Comparison of ENCODE assay signal across 18 cellular contexts in genomic region chr16:69201787-69202186, GRCh38. TPM values are rescaled to one million over a fixed set of nuclear protein-coding genes. Genes with fewer than 3 reads are reported as not detected.
DNase-seq lines count a peak whose midpoint lies in the region; ATAC-seq and TF ChIP-seq lines count a peak whose summit lies in the region.
"Had no signal": no experiment of that assay in that cellular context is flagged by ENCODE, and none has a peak within 500 bp of the region (broad histone marks: within the 10 kb centered on the region; RNA-seq: fewer than 3 reads in every experiment).

No MANE protein-coding gene starts in this region.

- no peak overlapping the region for H3K4me3 ChIP-seq in hepatocyte
- H3K4me3 ChIP-seq in subcutaneous abdominal adipose tissue (ENCODE audit: low read depth in 1 of 5, low read length in 5 of 5): no peak overlapping the region

- no peaks in the 10 kb centered on the region for H3K9me3 Mint-ChIP-seq in MCF 10A (ENCODE audit: unreplicated experiment)
- H3K9me3 Mint-ChIP-seq: activated naive CD8-positive, alpha-beta T cell treated with anti-CD3 and anti-CD28 coated beads, Interleukin-2, amount 50 U/mL, for 24 hours; activated T-helper 1 cell treated with anti-CD3 and anti-CD28 coated beads, Interleukin-12 subunit alpha, Interleukin-12 subunit beta, Interleukin-2, Interleukin-4 antibody, amounts not matched to agents 30 ng/mL and 10 ng/mL and 1 ng/mL, durations not matched to agents 14 hours and 24 hours and 36 hours had no signal

- H3K36me3 Mint-ChIP-seq in MCF 10A (ENCODE audit: insufficient read depth, unreplicated experiment): no peaks in the 10 kb centered on the region

- TF ChIP-seq CTCF in MCF 10A (IDR thresholded peaks at IDR 0.05; ENCODE audit: unreplicated experiment): no peak
- TF ChIP-seq CTCF in hepatocyte (IDR thresholded peaks at IDR 0.05; ENCODE audit: poor library complexity): no peak

- H3K9me3 ChIP-seq in hepatocyte (ENCODE audit: low read depth) (no peaks in the 10 kb centered on the region), subcutaneous abdominal adipose tissue (ENCODE audit: control insufficient read depth in 5 of 5, low read length in 5 of 5) (no peaks in the 10 kb centered on the region)
- H3K9me3 ChIP-seq: SK-N-SH had no signal

- peaks cover 46% of the 10 kb centered on the region for H3K4me1 Mint-ChIP-seq in MCF 10A (ENCODE audit: insufficient read depth, unreplicated experiment)

- no peaks in the 10 kb centered on the region for H3K9me2 ChIP-seq in hepatocyte (replicated peaks; ENCODE audit: insufficient read depth)
- H3K9me2 ChIP-seq: SK-N-SH had no signal

- 30% methylated on average over 2 of the region's 2 CpGs for WGBS in hepatocyte (ENCODE audit: low lambda C conversion rate, missing lambda C conversion rate)

- H3K9ac ChIP-seq in subcutaneous abdominal adipose tissue (ENCODE audit: low read length in 5 of 5): no peak overlapping the region
- H3K9ac ChIP-seq: SK-N-SH had no signal

- DNase-seq in NCI-H69 (lab: John Stamatoyannopoulos, UW) (peak; percentile 38), MCF 10A (ENCODE audit: unreplicated experiment) (peak; percentile 42), hepatocyte (ENCODE audit: low spot score) (peak; percentile 30)
- DNase-seq in stimulated activated CD8-positive, alpha-beta memory T cell treated with anti-CD3 and anti-CD28 coated beads, Interleukin-4, amount 100 ng/mL, for 48 hours: no peak
- no peak for DNase-seq in effector CD4-positive, alpha-beta T cell
- DNase-seq: activated naive CD8-positive, alpha-beta T cell treated with anti-CD3 and anti-CD28 coated beads, Interleukin-2, amount 50 U/mL, for 24 hours; AML-193; Calu3; cerebellar nuclear complex; left ventricle myocardium superior; posterior cingulate gyrus; SK-N-SH; substantia nigra; T1000 had no signal

- peaks cover 81% of the 10 kb centered on the region for H3K79me2 ChIP-seq in hepatocyte

- POLR2A ChIA-PET in MCF 10A (lab: Yijun Ruan, JAX): interaction anchor here (0.5 to 4.3 kb wide), 7 partner anchors 13 to 397 kb away, joined by 3 to 51 read pairs (median 8); partner anchors contain the start of gene SNTB2

- H3K27ac ChIP-seq in hepatocyte (peak overlapping the region; percentile 33), subcutaneous abdominal adipose tissue (ENCODE audit: low read depth, low read length) (peak overlapping the region; percentile 57)

- intact Hi-C loops in MCF 10A (cut with micrococcal nuclease): no loop called here

- no peak for ATAC-seq in HG02678 (IDR thresholded peaks at IDR 0.05; ENCODE audit: unreplicated experiment)
- ATAC-seq: activated CD4-positive, CD25-positive, alpha-beta regulatory T cell treated with anti-CD3 and anti-CD28 coated beads, Interleukin-2, amount 50 U/mL, for 24 hours; activated naive CD8-positive, alpha-beta T cell treated with anti-CD3 and anti-CD28 coated beads, Interleukin-2, amount 50 U/mL, for 24 hours; left ventricle myocardium superior had no signal

- no peak overlapping the region for H2AFZ ChIP-seq in hepatocyte

- no peaks in the 10 kb centered on the region for H4K20me1 ChIP-seq in hepatocyte (ENCODE audit: insufficient read depth, poor library complexity, severe bottlenecking)

- no peaks in the 10 kb centered on the region for H3K27me3 Mint-ChIP-seq in MCF 10A (ENCODE audit: insufficient read depth, unreplicated experiment)
- H3K27me3 Mint-ChIP-seq: activated naive CD8-positive, alpha-beta T cell treated with anti-CD3 and anti-CD28 coated beads, Interleukin-2, amount 50 U/mL, for 24 hours had no signal

- H3K36me3 ChIP-seq in hepatocyte (replicated peaks; ENCODE audit: insufficient read depth, low read depth): no peaks in the 10 kb centered on the region
- no peaks in the 10 kb centered on the region for H3K36me3 ChIP-seq in subcutaneous abdominal adipose tissue (ENCODE audit: control insufficient read depth in 5 of 5, insufficient read depth in 5 of 5, low read length in 5 of 5)

- no peaks in the 10 kb centered on the region for H3K27me3 ChIP-seq in hepatocyte
- H3K27me3 ChIP-seq in subcutaneous abdominal adipose tissue (ENCODE audit: control insufficient read depth in 5 of 5, insufficient read depth in 4 of 5, low read length in 5 of 5): no peaks in the 10 kb centered on the region

- no peak overlapping the region for H3K4me2 ChIP-seq in hepatocyte
- H3K4me2 ChIP-seq: SK-N-SH had no signal

- H3K4me1 ChIP-seq in hepatocyte (ENCODE audit: insufficient read depth) (peaks cover 17% of the 10 kb centered on the region), subcutaneous abdominal adipose tissue (ENCODE audit: control insufficient read depth in 5 of 5, insufficient read depth in 5 of 5, low read length in 5 of 5) (peaks cover 2 to 41% (median 22%) of the 10 kb centered on the region in 5 donors)

- no TSS peak for BruUV-seq in MCF 10A (replicated peaks; lab: Mats Ljungman, UMichigan)

- H3K27ac Mint-ChIP-seq in MCF 10A (ENCODE audit: low read depth, unreplicated experiment): peak overlapping the region; percentile 25
- H3K27ac Mint-ChIP-seq: activated naive CD8-positive, alpha-beta T cell treated with anti-CD3 and anti-CD28 coated beads, Interleukin-2, amount 50 U/mL, for 24 hours; activated T-helper 1 cell treated with anti-CD3 and anti-CD28 coated beads, Interleukin-12 subunit alpha, Interleukin-12 subunit beta, Interleukin-2, Interleukin-4 antibody, amounts not matched to agents 30 ng/mL and 10 ng/mL and 1 ng/mL, durations not matched to agents 14 hours and 24 hours and 36 hours had no signal

- H3K4me3 Mint-ChIP-seq in MCF 10A (ENCODE audit: unreplicated experiment): no peak overlapping the region
- H3K4me3 Mint-ChIP-seq: activated naive CD8-positive, alpha-beta T cell treated with anti-CD3 and anti-CD28 coated beads, Interleukin-2, amount 50 U/mL, for 24 hours; activated T-helper 1 cell treated with anti-CD3 and anti-CD28 coated beads, Interleukin-12 subunit alpha, Interleukin-12 subunit beta, Interleukin-2, Interleukin-4 antibody, amounts not matched to agents 30 ng/mL and 10 ng/mL and 1 ng/mL, durations not matched to agents 14 hours and 24 hours and 36 hours had no signal

- CTCF ChIA-PET in MCF 10A (lab: Yijun Ruan, JAX): interaction anchor here (1.0 kb wide), 1 partner anchor 66 kb away, joined by 5 read pairs; no protein-coding TSS in a partner anchor

RNA-seq across cellular contexts. Expression of gene SNTB2, which starts 14.8 kb away (rescaled TPM):
- total RNA-seq in MCF 10A (2022): 20.2 and 20.6 TPM in 2 replicates
- 19.5 and 21.5 TPM in 2 replicates for total RNA-seq in hepatocyte
- polyA plus RNA-seq in hepatocyte: 36.7 and 46.3 TPM in 2 replicates

Comparison
In these comparisons a context has a peak if more than half of its experiments do, and no peak if none do; other contexts are left out.
1. DNase-seq: peak in NCI-H69 (single experiment), MCF 10A (single experiment) and hepatocyte (single experiment); none in stimulated activated CD8-positive, alpha-beta memory T cell treated with anti-CD3 and anti-CD28 coated beads, Interleukin-4, amount 100 ng/mL, for 48 hours (single experiment) and effector CD4-positive, alpha-beta T cell (single experiment).